In genomic region chr15:81407151-81407550, GRCh38 we compare ENCODE assay signal across 29 cellular contexts. TPM values are rescaled to one million over a fixed set of nuclear protein-coding genes. Genes with fewer than 3 reads are reported as not detected.
"Had no signal": no experiment of that assay in that cellular context is flagged by ENCODE, and none has a peak within 500 bp of the region (broad histone marks: within the 10 kb centered on the region; RNA-seq: fewer than 3 reads in every experiment).

No MANE protein-coding gene starts in this region.

- H3K27ac ChIP-seq: stomach, suprapubic skin, testis, thoracic aorta, thyroid gland, tibial artery, tibial nerve, transverse colon, upper lobe of left lung, upper lobe of right lung, uterus, vagina had no signal

- H3K4me3 Mint-ChIP-seq: stimulated activated effector memory CD8-positive, alpha-beta T cell treated with anti-CD3 and anti-CD28 coated beads, Interleukin-12 subunit alpha, Interleukin-12 subunit beta, amount 100 ng/mL, for 72 hours; stimulated activated memory B cell treated with anti-CD40 and anti-IgM and Interleukin-4, amounts not matched to agents 10 μg/mL and 1 μg/mL and 100 μg/mL, for 72 hours; stimulated activated naive B cell treated with anti-CD40 and anti-IgM and Interleukin-4, amounts not matched to agents 10 μg/mL and 1 μg/mL and 100 μg/mL, for 72 hours; stimulated activated naive CD8-positive, alpha-beta T cell treated with anti-CD3 and anti-CD28 coated beads, Interleukin-15, amount 100 ng/mL, for 72 hours; stimulated activated naive CD8-positive, alpha-beta T cell treated with anti-CD3 and anti-CD28 coated beads, Interleukin-15, Interleukin-2, amounts not matched to agents 100 ng/mL and 50 ng/mL, for 24 hours; type B pancreatic cell had no signal

- H3K4me3 ChIP-seq: stomach, suprapubic skin, testis, thoracic aorta, thyroid gland, tibial artery, tibial nerve, transverse colon, upper lobe of left lung, upper lobe of right lung, uterus, vagina had no signal

- H3K27ac Mint-ChIP-seq: stimulated activated effector memory CD8-positive, alpha-beta T cell treated with anti-CD3 and anti-CD28 coated beads, Interleukin-12 subunit alpha, Interleukin-12 subunit beta, amount 100 ng/mL, for 72 hours; stimulated activated memory B cell treated with anti-CD40 and anti-IgM and Interleukin-4, amounts not matched to agents 10 μg/mL and 1 μg/mL and 100 μg/mL, for 72 hours; stimulated activated naive B cell treated with anti-CD40 and anti-IgM and Interleukin-4, amounts not matched to agents 10 μg/mL and 1 μg/mL and 100 μg/mL, for 72 hours; stimulated activated naive CD8-positive, alpha-beta T cell treated with anti-CD3 and anti-CD28 coated beads, Interleukin-15, Interleukin-2, amounts not matched to agents 100 ng/mL and 50 ng/mL, for 24 hours; type B pancreatic cell had no signal

- H3K27me3 ChIP-seq: suprapubic skin, testis, thyroid gland, tibial nerve, upper lobe of left lung, uterus, vagina had no signal

- H3K4me1 Mint-ChIP-seq: stimulated activated effector memory CD8-positive, alpha-beta T cell treated with anti-CD3 and anti-CD28 coated beads, Interleukin-12 subunit alpha, Interleukin-12 subunit beta, amount 100 ng/mL, for 72 hours; stimulated activated memory B cell treated with anti-CD40 and anti-IgM and Interleukin-4, amounts not matched to agents 10 μg/mL and 1 μg/mL and 100 μg/mL, for 72 hours; stimulated activated naive CD8-positive, alpha-beta T cell treated with anti-CD3 and anti-CD28 coated beads, Interleukin-15, amount 100 ng/mL, for 72 hours had no signal

- H3K9me3 Mint-ChIP-seq: stimulated activated effector memory CD8-positive, alpha-beta T cell treated with anti-CD3 and anti-CD28 coated beads, Interleukin-12 subunit alpha, Interleukin-12 subunit beta, amount 100 ng/mL, for 72 hours; stimulated activated memory B cell treated with anti-CD40 and anti-IgM and Interleukin-4, amounts not matched to agents 10 μg/mL and 1 μg/mL and 100 μg/mL, for 72 hours; stimulated activated naive B cell treated with anti-CD40 and anti-IgM and Interleukin-4, amounts not matched to agents 10 μg/mL and 1 μg/mL and 100 μg/mL, for 72 hours; stimulated activated naive CD8-positive, alpha-beta T cell treated with anti-CD3 and anti-CD28 coated beads, Interleukin-15, amount 100 ng/mL, for 72 hours; stimulated activated naive CD8-positive, alpha-beta T cell treated with anti-CD3 and anti-CD28 coated beads, Interleukin-15, Interleukin-2, amounts not matched to agents 100 ng/mL and 50 ng/mL, for 24 hours; type B pancreatic cell had no signal

- ATAC-seq: stimulated activated effector memory CD8-positive, alpha-beta T cell treated with anti-CD3 and anti-CD28 coated beads, Interleukin-12 subunit alpha, Interleukin-12 subunit beta, amount 100 ng/mL, for 72 hours; stimulated activated naive B cell treated with anti-CD40 and anti-IgM and Interleukin-4, amounts not matched to agents 10 μg/mL and 1 μg/mL and 100 μg/mL, for 72 hours; stimulated activated naive CD8-positive, alpha-beta T cell treated with anti-CD3 and anti-CD28 coated beads, Interleukin-15, amount 100 ng/mL, for 72 hours had no signal

- H3K36me3 Mint-ChIP-seq: stimulated activated effector memory CD8-positive, alpha-beta T cell treated with anti-CD3 and anti-CD28 coated beads, Interleukin-12 subunit alpha, Interleukin-12 subunit beta, amount 100 ng/mL, for 72 hours; stimulated activated memory B cell treated with anti-CD40 and anti-IgM and Interleukin-4, amounts not matched to agents 10 μg/mL and 1 μg/mL and 100 μg/mL, for 72 hours; stimulated activated naive B cell treated with anti-CD40 and anti-IgM and Interleukin-4, amounts not matched to agents 10 μg/mL and 1 μg/mL and 100 μg/mL, for 72 hours; type B pancreatic cell had no signal

- DNase-seq: stimulated activated CD4-positive, alpha-beta T cell treated with anti-CD3 and anti-CD28 coated beads, Interleukin-2, amount 100 ng/mL, for 24 hours; stimulated activated CD4-positive, alpha-beta T cell treated with anti-CD3 and anti-CD28 coated beads, Interleukin-2, amount 100 ng/mL, for 48 hours; stimulated activated CD4-positive, alpha-beta T cell treated with anti-CD3 and anti-CD28 coated beads, Interleukin-4, amount 100 ng/mL, for 1 hour; stimulated activated CD4-positive, alpha-beta T cell treated with anti-CD3 and anti-CD28 coated beads, Interleukin-4, amount 100 ng/mL, for 24 hours; stimulated activated CD4-positive, alpha-beta T cell treated with anti-CD3 and anti-CD28 coated beads, Interleukin-4, amount 100 ng/mL, for 4 hours; stimulated activated CD8-positive, alpha-beta memory T cell treated with anti-CD3 and anti-CD28 coated beads, Interleukin-4, amount 100 ng/mL, for 48 hours; stimulated activated naive B cell treated with anti-CD40 and anti-IgM and Interleukin-4, amounts not matched to agents 10 μg/mL and 1 μg/mL and 100 μg/mL, for 72 hours; stimulated activated naive CD4-positive, alpha-beta T cell; stimulated activated naive CD4-positive, alpha-beta T cell treated with Interleukin-2 at 50 U/mL for 16 hours; stimulated activated naive CD8-positive, alpha-beta T cell treated with anti-CD3 and anti-CD28 coated beads, Interleukin-15, amount 100 ng/mL, for 72 hours; stomach; substantia nigra; tibial artery; transverse colon; trophoblast cell; upper lobe of left lung; upper lobe of right lung; uterus had no signal

RNA-seq across cellular contexts. Expression of gene TMC3, which starts 33.1 kb away (rescaled TPM):
- total RNA-seq: subcutaneous adipose tissue, tibial nerve, upper lobe of left lung, upper lobe of right lung had no signal
